ENCODE assay signal across 18 cellular contexts in the genomic region with DNA sequence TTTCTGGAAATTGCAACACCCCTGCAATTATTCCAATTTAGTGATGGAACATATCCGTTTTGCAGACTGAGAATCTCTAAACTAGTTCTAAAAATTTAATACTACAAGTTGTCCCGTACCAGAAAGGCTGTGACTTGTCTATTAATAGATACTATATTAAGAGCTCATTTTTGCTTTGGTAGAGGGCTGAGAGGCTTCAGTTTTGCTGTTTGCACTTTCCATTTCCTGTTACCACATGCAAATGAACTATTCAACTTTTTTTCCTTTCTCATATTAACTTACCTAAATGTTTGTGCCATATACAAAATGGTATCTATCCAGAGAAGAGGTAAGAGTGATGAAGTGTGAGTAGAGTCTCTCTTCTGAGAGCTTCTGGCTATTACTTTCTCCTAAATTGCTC.
DNase-seq lines count a peak whose midpoint lies in the region; ATAC-seq and TF ChIP-seq lines count a peak whose summit lies in the region.
"Had no signal": no experiment of that assay in that cellular context is flagged by ENCODE, and none has a peak within 500 bp of the region (broad histone marks: within the 10 kb centered on the region; RNA-seq: fewer than 3 reads in every experiment).

No MANE protein-coding gene starts in this region.

- no peak overlapping the region for H3K4me2 ChIP-seq in MM.1S (ENCODE audit: low read depth, low read length)

- no peak overlapping the region for H2AFZ ChIP-seq in MM.1S (ENCODE audit: low read length)

- H3K79me2 ChIP-seq in MM.1S (ENCODE audit: low read length) = no peaks in the 10 kb centered on the region

- H3K27ac ChIP-seq in MM.1S (ENCODE audit: low read length) = no peak overlapping the region
- H3K27ac ChIP-seq: HL-60, ovary, tibial nerve had no signal

- no peaks in the 10 kb centered on the region for H4K20me1 ChIP-seq in MM.1S (ENCODE audit: insufficient read depth, low read length)

- H3K9ac ChIP-seq in MM.1S (ENCODE audit: low read length) = no peak overlapping the region

- H3K4me1 ChIP-seq in MM.1S (ENCODE audit: low read length) = peaks cover 6% of the 10 kb centered on the region; the same call in 1 of the 2 replicates
- H3K4me1 ChIP-seq: tibial nerve had no signal

- H3F3A ChIP-seq in MM.1S (ENCODE audit: insufficient read depth, low read length) = no peaks in the 10 kb centered on the region

- H3K4me3 ChIP-seq in MM.1S (ENCODE audit: low read length) = no peak overlapping the region
- H3K4me3 ChIP-seq: ovary, tibial nerve had no signal

- H3K36me3 ChIP-seq in MM.1S (replicated peaks; ENCODE audit: insufficient read depth, low read length) = no peaks in the 10 kb centered on the region
- H3K36me3 ChIP-seq: ovary, tibial nerve had no signal

- TF ChIP-seq CTCF in MM.1S (IDR thresholded peaks at IDR 0.05; ENCODE audit: low read length) = no peak

- H3K9me2 ChIP-seq in MM.1S (replicated peaks; ENCODE audit: insufficient read depth, low read length) = no peaks in the 10 kb centered on the region

- DNase-seq in MM.1S (peak; percentile 61), COLO668 (lab: John Stamatoyannopoulos, UW; ENCODE audit: unreplicated experiment) (no peak), islet precursor cell (no peak)
- DNase-seq in activated CD4-positive, alpha-beta T cell treated with anti-CD3 and anti-CD28 coated beads, Interleukin-2, amount 50 U/mL, for 4 hours = no peak
- DNase-seq: activated CD4-positive, CD25-positive, alpha-beta regulatory T cell; C1 segment of cervical spinal cord; H9; NCI-H1436 treated with DMSO at 0.1 percent for 48 hours; NCI-H446; ovary; Right ventricle myocardium superior; T-helper 17 cell had no signal

- ATAC-seq in GM18907 (IDR thresholded peaks at IDR 0.05; ENCODE audit: unreplicated experiment) = peak; percentile 80
- ATAC-seq in GM21576 (IDR thresholded peaks at IDR 0.05; ENCODE audit: unreplicated experiment) = peak; percentile 92
- ATAC-seq in HG03064 (IDR thresholded peaks at IDR 0.05; ENCODE audit: low read depth, unreplicated experiment) = peak; percentile 76
- no peak for ATAC-seq in HG02763 (IDR thresholded peaks at IDR 0.05; ENCODE audit: unreplicated experiment)
- ATAC-seq: T-helper 17 cell had no signal

- H3K9me3 ChIP-seq in MM.1S (replicated peaks; ENCODE audit: insufficient read depth, low read length) = no peaks in the 10 kb centered on the region
- H3K9me3 ChIP-seq: ovary, tibial nerve had no signal

- H3K27me3 ChIP-seq in MM.1S (replicated peaks; ENCODE audit: insufficient read depth, low read length) = no peaks in the 10 kb centered on the region
- H3K27me3 ChIP-seq: ovary, tibial nerve had no signal
